In genomic region chr14:64510825-64511679, GRCh38 we compare ENCODE assay signal across 8 cellular contexts. TPM values are rescaled to one million over a fixed set of nuclear protein-coding genes. Genes with fewer than 3 reads are reported as not detected.
DNase-seq lines count a peak whose midpoint lies in the region; ATAC-seq and TF ChIP-seq lines count a peak whose summit lies in the region.

No MANE protein-coding gene starts in this region.

- DNase-seq in Caco-2 = peak; percentile 53 to 71
- DNase-seq in HT1080 (ENCODE audit: low read depth) = peak; percentile 56
- peak; percentile 34 for DNase-seq in NK-92 treated with Interleukin-12 subunit alpha and Interleukin-12 subunit beta, amount 100 ng/mL, for 24 hours (lab: John Stamatoyannopoulos, UW)
- peak; percentile 79 for DNase-seq in activated CD8-positive, alpha-beta memory T cell treated with anti-CD3 and anti-CD28 coated beads, Interleukin-2, amount 10 ng/mL, durations not matched to agents 7 days and 5 days
- DNase-seq in endothelial cell (ENCODE audit: low spot score) = peak; percentile 59
- DNase-seq in mucosa of descending colon = peak in 1 of 3 donors; percentile 93
- peak; percentile 44 to 74 for DNase-seq in stimulated activated effector memory CD8-positive, alpha-beta T cell treated with anti-CD3 and anti-CD28 coated beads, Interleukin-12 subunit alpha, Interleukin-12 subunit beta, amount 100 ng/mL, for 72 hours (ENCODE audit: low spot score in 2 of 2)
- DNase-seq in mesenteric fat pad (ENCODE audit: low spot score) = no peak

- H3K36me3 Mint-ChIP-seq in Caco-2 (ENCODE audit: insufficient read depth, unreplicated experiment) (peaks cover 6% of the 10 kb centered on the region), endothelial cell (ENCODE audit: low read depth, unreplicated experiment) (no peaks in the 10 kb centered on the region)
- H3K36me3 Mint-ChIP-seq in activated CD8-positive, alpha-beta memory T cell treated with anti-CD3 and anti-CD28 coated beads, Interleukin-2, amount 10 ng/mL, durations not matched to agents 7 days and 5 days = peaks cover 33% of the 10 kb centered on the region
- peaks cover 85% of the 10 kb centered on the region for H3K36me3 Mint-ChIP-seq in stimulated activated effector memory CD8-positive, alpha-beta T cell treated with anti-CD3 and anti-CD28 coated beads, Interleukin-12 subunit alpha, Interleukin-12 subunit beta, amount 100 ng/mL, for 72 hours

- intact Hi-C loops in Caco-2 (cut with micrococcal nuclease; ENCODE audit: unreplicated experiment) (loop anchor here (1.0 to 2.0 kb wide), 3 partner anchors 30 to 167 kb away; partner anchors contain the start of gene HSPA2), mucosa of descending colon (cut with DNase I, micrococcal nuclease) (no loop called here)

- no TSS peak for BruUV-seq in Caco-2 (replicated peaks; lab: Mats Ljungman, UMichigan)

- H3K9me3 ChIP-seq in Caco-2 = no peaks in the 10 kb centered on the region
- H3K9me3 ChIP-seq in mucosa of descending colon = no peaks in the 10 kb centered on the region

- H3K36me3 ChIP-seq in Caco-2 (ENCODE audit: control insufficient read depth, insufficient read depth, low read length) = no peaks in the 10 kb centered on the region
- no peaks in the 10 kb centered on the region for H3K36me3 ChIP-seq in mucosa of descending colon (ENCODE audit: low read depth)

- peak; percentile 83 to 86 for TF ChIP-seq CTCF in Caco-2 (IDR thresholded peaks at IDR 0.05; ENCODE audit: insufficient read depth in 1 of 2, low read depth in 1 of 2, low read length in 1 of 2, severe bottlenecking in 1 of 2, unreplicated experiment in 1 of 2)
- peak; percentile 89 for TF ChIP-seq CTCF in endothelial cell (IDR thresholded peaks at IDR 0.05; ENCODE audit: unreplicated experiment)
- TF ChIP-seq CTCF in mucosa of descending colon (IDR thresholded peaks at IDR 0.05) = peak; percentile 86

- H3K9me3 Mint-ChIP-seq in Caco-2 (ENCODE audit: unreplicated experiment) = no peaks in the 10 kb centered on the region
- H3K9me3 Mint-ChIP-seq in activated CD8-positive, alpha-beta memory T cell treated with anti-CD3 and anti-CD28 coated beads, Interleukin-2, amount 10 ng/mL, durations not matched to agents 7 days and 5 days (ENCODE audit: low read depth) = no peaks in the 10 kb centered on the region
- no peaks in the 10 kb centered on the region for H3K9me3 Mint-ChIP-seq in endothelial cell (ENCODE audit: unreplicated experiment)
- H3K9me3 Mint-ChIP-seq in stimulated activated effector memory CD8-positive, alpha-beta T cell treated with anti-CD3 and anti-CD28 coated beads, Interleukin-12 subunit alpha, Interleukin-12 subunit beta, amount 100 ng/mL, for 72 hours = no peaks in the 10 kb centered on the region

- peak; percentile 35 for ATAC-seq in activated CD8-positive, alpha-beta memory T cell treated with anti-CD3 and anti-CD28 coated beads, Interleukin-2, amount 10 ng/mL, durations not matched to agents 7 days and 5 days
- peak; percentile 87 for ATAC-seq in mucosa of descending colon
- peak; percentile 48 for ATAC-seq in stimulated activated effector memory CD8-positive, alpha-beta T cell treated with anti-CD3 and anti-CD28 coated beads, Interleukin-12 subunit alpha, Interleukin-12 subunit beta, amount 100 ng/mL, for 72 hours

- H3K4me1 Mint-ChIP-seq in Caco-2 (ENCODE audit: low read depth, unreplicated experiment) (peaks cover 28% of the 10 kb centered on the region), endothelial cell (ENCODE audit: unreplicated experiment) (peaks cover 40% of the 10 kb centered on the region)
- H3K4me1 Mint-ChIP-seq in activated CD8-positive, alpha-beta memory T cell treated with anti-CD3 and anti-CD28 coated beads, Interleukin-2, amount 10 ng/mL, durations not matched to agents 7 days and 5 days = peaks cover 66% of the 10 kb centered on the region
- H3K4me1 Mint-ChIP-seq in stimulated activated effector memory CD8-positive, alpha-beta T cell treated with anti-CD3 and anti-CD28 coated beads, Interleukin-12 subunit alpha, Interleukin-12 subunit beta, amount 100 ng/mL, for 72 hours = peaks cover 59% of the 10 kb centered on the region

- H3K4me3 Mint-ChIP-seq in Caco-2 (ENCODE audit: unreplicated experiment) = peak overlapping the region; percentile 0
- peak overlapping the region; percentile 91 for H3K4me3 Mint-ChIP-seq in activated CD8-positive, alpha-beta memory T cell treated with anti-CD3 and anti-CD28 coated beads, Interleukin-2, amount 10 ng/mL, durations not matched to agents 7 days and 5 days
- peak overlapping the region; percentile 64 for H3K4me3 Mint-ChIP-seq in endothelial cell (ENCODE audit: unreplicated experiment)
- peak overlapping the region; percentile 87 for H3K4me3 Mint-ChIP-seq in stimulated activated effector memory CD8-positive, alpha-beta T cell treated with anti-CD3 and anti-CD28 coated beads, Interleukin-12 subunit alpha, Interleukin-12 subunit beta, amount 100 ng/mL, for 72 hours

- H3K4me1 ChIP-seq in Caco-2 = peaks cover 20% of the 10 kb centered on the region
- H3K4me1 ChIP-seq in mucosa of descending colon (ENCODE audit: low read depth) = peaks cover 41% of the 10 kb centered on the region

- H3K27me3 ChIP-seq in Caco-2 (replicated peaks; ENCODE audit: control insufficient read depth, insufficient read depth, low read length) = no peaks in the 10 kb centered on the region

- peak overlapping the region; percentile 6 for H3K27ac Mint-ChIP-seq in Caco-2 (ENCODE audit: unreplicated experiment)
- peak overlapping the region; percentile 98 for H3K27ac Mint-ChIP-seq in activated CD8-positive, alpha-beta memory T cell treated with anti-CD3 and anti-CD28 coated beads, Interleukin-2, amount 10 ng/mL, durations not matched to agents 7 days and 5 days
- H3K27ac Mint-ChIP-seq in endothelial cell (ENCODE audit: unreplicated experiment) = peak overlapping the region; percentile 33
- H3K27ac Mint-ChIP-seq in stimulated activated effector memory CD8-positive, alpha-beta T cell treated with anti-CD3 and anti-CD28 coated beads, Interleukin-12 subunit alpha, Interleukin-12 subunit beta, amount 100 ng/mL, for 72 hours = peak overlapping the region; percentile 11

- POLR2A ChIA-PET in Caco-2 (lab: Charles Lee) = no interaction called here

- no peak overlapping the region for H3K4me3 ChIP-seq in Caco-2 (ENCODE audit: low read depth, low read length)
- H3K4me3 ChIP-seq in mucosa of descending colon = no peak overlapping the region

- no peaks in the 10 kb centered on the region for H3K27me3 Mint-ChIP-seq in Caco-2 (ENCODE audit: insufficient read depth, unreplicated experiment)
- no peaks in the 10 kb centered on the region for H3K27me3 Mint-ChIP-seq in activated CD8-positive, alpha-beta memory T cell treated with anti-CD3 and anti-CD28 coated beads, Interleukin-2, amount 10 ng/mL, durations not matched to agents 7 days and 5 days
- no peaks in the 10 kb centered on the region for H3K27me3 Mint-ChIP-seq in endothelial cell (ENCODE audit: unreplicated experiment)

- CTCF ChIA-PET in Caco-2 (lab: Charles Lee) = interaction anchor here (0.5 to 1.2 kb wide), 8 partner anchors 25 to 167 kb away, joined by 3 to 6 read pairs (median 4); no protein-coding TSS in a partner anchor
- CTCF ChIA-PET in activated CD8-positive, alpha-beta memory T cell treated with anti-CD3 and anti-CD28 coated beads, Interleukin-2, amount 10 ng/mL, durations not matched to agents 7 days and 5 days (lab: Charles Lee) = interaction anchor here (0.5 to 5.5 kb wide), 27 partner anchors 9 to 210 kb away, joined by 3 to 70 read pairs (median 4); partner anchors contain the start of gene AKAP5

RNA-seq across cellular contexts. Expression of gene ZBTB1, which starts 6.5 kb away (rescaled TPM):
- total RNA-seq in Caco-2 (2022) (34.3 TPM in 2 replicates), endothelial cell (ENCODE audit: unreplicated experiment) (57.8 TPM), mucosa of descending colon (10 to 100 TPM; 26.5 to 40.9 (median 33.0) TPM), mesenteric fat pad (35.5 TPM)
- total RNA-seq in HT1080 (2014; rRNA removed; shearing (Covaris generic)) = 19.7 and 21.3 TPM in 2 replicates
- 14.7 and 15.8 TPM in 2 replicates for polyA plus RNA-seq in HT1080 (2015; cell fraction: cytosol; rRNA removed)
- polyA plus RNA-seq in HT1080 (2015; cell fraction: nucleus; rRNA removed) = 35.1 and 36.5 TPM in 2 replicates
- 10 to 100 TPM; 73.3 to 84.2 TPM for total RNA-seq in activated CD8-positive, alpha-beta memory T cell treated with anti-CD3 and anti-CD28 coated beads, Interleukin-2, amount 10 ng/mL, durations not matched to agents 7 days and 5 days

RNA-seq across cellular contexts. Expression of gene ZBTB25, which starts 7.4 kb away (rescaled TPM):
- total RNA-seq in Caco-2 (2022) = 8.8 and 10.0 TPM in 2 replicates
- total RNA-seq in HT1080 (2014; rRNA removed; shearing (Covaris generic)) = 3.6 and 6.0 TPM in 2 replicates
- 3.9 and 4.5 TPM in 2 replicates for polyA plus RNA-seq in HT1080 (2015; cell fraction: cytosol; rRNA removed)
- polyA plus RNA-seq in HT1080 (2015; cell fraction: nucleus; rRNA removed) = 10.1 and 15.4 TPM in 2 replicates
- total RNA-seq in activated CD8-positive, alpha-beta memory T cell treated with anti-CD3 and anti-CD28 coated beads, Interleukin-2, amount 10 ng/mL, durations not matched to agents 7 days and 5 days = 10 to 100 TPM; 31.4 to 42.8 TPM
- 9.4 TPM for total RNA-seq in endothelial cell (ENCODE audit: unreplicated experiment)
- total RNA-seq in mucosa of descending colon = 10 to 100 TPM in 1 of 3 donors, 1 to 10 TPM in 2; 6.1 to 14.4 (median 7.2) TPM
- total RNA-seq in mesenteric fat pad = 11.2 TPM

RNA-seq across cellular contexts. Expression of gene HSPA2, which starts 29.5 kb away (rescaled TPM):
- total RNA-seq in Caco-2 (2022) = 8.3 and 8.7 TPM in 2 replicates
- total RNA-seq in HT1080 (2014; rRNA removed; shearing (Covaris generic)) = 3.0 and 3.6 TPM in 2 replicates
- 1.7 TPM in 2 replicates for polyA plus RNA-seq in HT1080 (2015; cell fraction: cytosol; rRNA removed)
- 4.5 and 4.6 TPM in 2 replicates for polyA plus RNA-seq in HT1080 (2015; cell fraction: nucleus; rRNA removed)
- total RNA-seq in activated CD8-positive, alpha-beta memory T cell treated with anti-CD3 and anti-CD28 coated beads, Interleukin-2, amount 10 ng/mL, durations not matched to agents 7 days and 5 days = 1 to 10 TPM; 7.2 to 7.3 TPM
- 9.4 TPM for total RNA-seq in endothelial cell (ENCODE audit: unreplicated experiment)
- 10 to 100 TPM; 28.3 to 99.5 (median 58.2) TPM for total RNA-seq in mucosa of descending colon
- 9.5 TPM for total RNA-seq in mesenteric fat pad

RNA-seq across cellular contexts. Expression of gene PPP1R36, which starts 38.7 kb away (rescaled TPM):
- total RNA-seq in Caco-2 (2022) (2.3 and 2.9 TPM in 2 replicates), endothelial cell (ENCODE audit: unreplicated experiment) (2.1 TPM), mucosa of descending colon (10 to 100 TPM in 1 of 3 donors, 1 to 10 TPM in 2; 1.8 to 10.4 (median 7.6) TPM), mesenteric fat pad (1.3 TPM)
- total RNA-seq in HT1080 (2014; rRNA removed; shearing (Covaris generic)) = 0.11 TPM in 1 of 2 replicates, not detected in the other
- polyA plus RNA-seq in HT1080 (2015; cell fraction: cytosol; rRNA removed) = 0.08 and 0.12 TPM in 2 replicates
- polyA plus RNA-seq in HT1080 (2015; cell fraction: nucleus; rRNA removed) = 0.35 TPM in 1 of 2 replicates, not detected in the other
- not detected for total RNA-seq in activated CD8-positive, alpha-beta memory T cell treated with anti-CD3 and anti-CD28 coated beads, Interleukin-2, amount 10 ng/mL, durations not matched to agents 7 days and 5 days

RNA-seq across cellular contexts. Expression of gene AKAP5, which starts 45.8 kb away (rescaled TPM):
- 15.0 and 15.9 TPM in 2 replicates for total RNA-seq in Caco-2 (2022)
- total RNA-seq in HT1080 (2014; rRNA removed; shearing (Covaris generic)) = 1.1 TPM in 2 replicates
- 0.35 and 0.44 TPM in 2 replicates for polyA plus RNA-seq in HT1080 (2015; cell fraction: cytosol; rRNA removed)
- polyA plus RNA-seq in HT1080 (2015; cell fraction: nucleus; rRNA removed) = 0.23 and 0.34 TPM in 2 replicates
- total RNA-seq in activated CD8-positive, alpha-beta memory T cell treated with anti-CD3 and anti-CD28 coated beads, Interleukin-2, amount 10 ng/mL, durations not matched to agents 7 days and 5 days = 10 to 100 TPM in 1 of 2 experiments, 1 to 10 TPM in 1; 8.8 to 23.2 TPM
- total RNA-seq in endothelial cell (ENCODE audit: unreplicated experiment) = 6.1 TPM
- total RNA-seq in mucosa of descending colon = 1 to 10 TPM; 3.9 to 8.0 (median 7.4) TPM
- total RNA-seq in mesenteric fat pad = 0.45 TPM

Comparison
In these comparisons a context has a peak if more than half of its experiments do, and no peak if none do; other contexts are left out.
1. H3K27ac Mint-ChIP-seq: peak in every context shown above with its lines; median percentile 98 in activated CD8-positive, alpha-beta memory T cell treated with anti-CD3 and anti-CD28 coated beads, Interleukin-2, amount 10 ng/mL, durations not matched to agents 7 days and 5 days; 33 in endothelial cell; 11 in stimulated activated effector memory CD8-positive, alpha-beta T cell treated with anti-CD3 and anti-CD28 coated beads, Interleukin-12 subunit alpha, Interleukin-12 subunit beta, amount 100 ng/mL, for 72 hours; 6 in Caco-2.
2. H3K4me3 Mint-ChIP-seq: peak in every context shown above with its lines; median percentile 91 in activated CD8-positive, alpha-beta memory T cell treated with anti-CD3 and anti-CD28 coated beads, Interleukin-2, amount 10 ng/mL, durations not matched to agents 7 days and 5 days; 87 in stimulated activated effector memory CD8-positive, alpha-beta T cell treated with anti-CD3 and anti-CD28 coated beads, Interleukin-12 subunit alpha, Interleukin-12 subunit beta, amount 100 ng/mL, for 72 hours; 64 in endothelial cell; 0 in Caco-2.
3. ATAC-seq: peak in every context shown above with its lines; median percentile 87 in mucosa of descending colon; 48 in stimulated activated effector memory CD8-positive, alpha-beta T cell treated with anti-CD3 and anti-CD28 coated beads, Interleukin-12 subunit alpha, Interleukin-12 subunit beta, amount 100 ng/mL, for 72 hours; 35 in activated CD8-positive, alpha-beta memory T cell treated with anti-CD3 and anti-CD28 coated beads, Interleukin-2, amount 10 ng/mL, durations not matched to agents 7 days and 5 days.